Comparison of ENCODE assay signal across 23 cellular contexts in genomic region chr3:13867727-13868126, GRCh38. TPM values are rescaled to one million over a fixed set of nuclear protein-coding genes. Genes with fewer than 3 reads are reported as not detected.
A peak's percentile ranks its signal among the peaks of the same experiment; 100 is the strongest.
DNase-seq lines count a peak whose midpoint lies in the region; ATAC-seq lines count a peak whose summit lies in the region.
"Had no signal": no experiment of that assay in that cellular context is flagged by ENCODE, and none has a peak within 500 bp of the region (broad histone marks: within the 10 kb centered on the region; RNA-seq: fewer than 3 reads in every experiment).

No MANE protein-coding gene starts in this region.

- CTCF ChIA-PET in activated CD4-positive, alpha-beta memory T cell treated with anti-CD3 and anti-CD28 coated beads for 36 hours (lab: Charles Lee), result interaction anchor here (0.5 to 4.4 kb wide), 5 partner anchors 13 to 212 kb away, joined by 3 to 35 read pairs (median 3); partner anchors contain the start of gene WNT7A
- CTCF ChIA-PET in activated CD4-positive, alpha-beta memory T cell treated with anti-CD3 and anti-CD28 coated beads, Interleukin-2, amount 10 ng/mL, durations not matched to agents 7 days and 5 days (lab: Charles Lee), result interaction anchor here (0.7 kb wide), 1 partner anchor 210 kb away, joined by 3 read pairs; no protein-coding TSS in a partner anchor

- POLR2A ChIA-PET in activated CD4-positive, alpha-beta memory T cell treated with anti-CD3 and anti-CD28 coated beads for 36 hours (lab: Charles Lee), result no interaction called here
- POLR2A ChIA-PET in activated CD4-positive, alpha-beta memory T cell treated with anti-CD3 and anti-CD28 coated beads, Interleukin-2, amount 10 ng/mL, durations not matched to agents 7 days and 5 days (lab: Charles Lee), result interaction anchor here (1.0 to 1.6 kb wide), 2 partner anchors 13 to 20 kb away, joined by 3 read pairs; partner anchors contain the start of gene WNT7A

- no peaks in the 10 kb centered on the region for H3K9me3 Mint-ChIP-seq in activated CD4-positive, alpha-beta memory T cell treated with anti-CD3 and anti-CD28 coated beads for 36 hours
- H3K9me3 Mint-ChIP-seq in activated CD4-positive, alpha-beta memory T cell treated with anti-CD3 and anti-CD28 coated beads, Interleukin-2, amount 10 ng/mL, durations not matched to agents 7 days and 5 days, result no peaks in the 10 kb centered on the region
- H3K9me3 Mint-ChIP-seq in central memory CD8-positive, alpha-beta T cell, result no peaks in the 10 kb centered on the region
- H3K9me3 Mint-ChIP-seq: activated T-cell treated with anti-CD3 and anti-CD28 coated beads, Interleukin-2, amount 50 U/mL, for 72 hours; dendritic cell treated with granulocyte-macrophage colony-stimulating factor and Interleukin-4, amounts not matched to agents 40 ng/mL and 50 ng/mL, for 4 days; stimulated activated naive CD8-positive, alpha-beta T cell treated with anti-CD3 and anti-CD28 coated beads, Interleukin-15, amount 100 ng/mL, for 72 hours had no signal

- no peak overlapping the region for H3K4me3 Mint-ChIP-seq in activated CD4-positive, alpha-beta memory T cell treated with anti-CD3 and anti-CD28 coated beads for 36 hours
- no peak overlapping the region for H3K4me3 Mint-ChIP-seq in activated CD4-positive, alpha-beta memory T cell treated with anti-CD3 and anti-CD28 coated beads, Interleukin-2, amount 10 ng/mL, durations not matched to agents 7 days and 5 days
- no peak overlapping the region for H3K4me3 Mint-ChIP-seq in central memory CD8-positive, alpha-beta T cell
- H3K4me3 Mint-ChIP-seq: activated T-cell treated with anti-CD3 and anti-CD28 coated beads, Interleukin-2, amount 50 U/mL, for 72 hours; dendritic cell treated with granulocyte-macrophage colony-stimulating factor and Interleukin-4, amounts not matched to agents 40 ng/mL and 50 ng/mL, for 4 days; stimulated activated naive CD8-positive, alpha-beta T cell treated with anti-CD3 and anti-CD28 coated beads, Interleukin-15, amount 100 ng/mL, for 72 hours had no signal

- H3K36me3 Mint-ChIP-seq in activated CD4-positive, alpha-beta memory T cell treated with anti-CD3 and anti-CD28 coated beads for 36 hours, result peaks cover 7% of the 10 kb centered on the region
- H3K36me3 Mint-ChIP-seq in activated CD4-positive, alpha-beta memory T cell treated with anti-CD3 and anti-CD28 coated beads, Interleukin-2, amount 10 ng/mL, durations not matched to agents 7 days and 5 days (ENCODE audit: low read depth), result no peaks in the 10 kb centered on the region
- H3K36me3 Mint-ChIP-seq in central memory CD8-positive, alpha-beta T cell (ENCODE audit: insufficient read depth), result peaks cover 7% of the 10 kb centered on the region

- intact Hi-C loops in activated CD4-positive, alpha-beta memory T cell treated with anti-CD3 and anti-CD28 coated beads for 36 hours (cut with micrococcal nuclease), result loop anchor here (5.0 kb wide), 1 partner anchor 385 kb away; the partner anchor contains the start of gene HDAC11

- no peaks in the 10 kb centered on the region for H3K27me3 Mint-ChIP-seq in activated CD4-positive, alpha-beta memory T cell treated with anti-CD3 and anti-CD28 coated beads for 36 hours
- H3K27me3 Mint-ChIP-seq in activated CD4-positive, alpha-beta memory T cell treated with anti-CD3 and anti-CD28 coated beads, Interleukin-2, amount 10 ng/mL, durations not matched to agents 7 days and 5 days, result no peaks in the 10 kb centered on the region
- peaks cover 10% of the 10 kb centered on the region for H3K27me3 Mint-ChIP-seq in central memory CD8-positive, alpha-beta T cell
- H3K27me3 Mint-ChIP-seq: stimulated activated naive CD8-positive, alpha-beta T cell treated with anti-CD3 and anti-CD28 coated beads, Interleukin-15, amount 100 ng/mL, for 72 hours had no signal

- no peak for DNase-seq in activated CD4-positive, alpha-beta memory T cell treated with anti-CD3 and anti-CD28 coated beads for 36 hours
- no peak for DNase-seq in activated CD4-positive, alpha-beta memory T cell treated with anti-CD3 and anti-CD28 coated beads, Interleukin-2, amount 10 ng/mL, durations not matched to agents 7 days and 5 days
- DNase-seq in Daoy (ENCODE audit: low read depth) (peak; percentile 11), pons (ENCODE audit: low spot score) (peak; percentile 5), NCI-H1436 treated with DMSO at 0.1 percent for 48 hours (lab: John Stamatoyannopoulos, UW) (no peak), OCI-M2 (lab: John Stamatoyannopoulos, UW; ENCODE audit: unreplicated experiment) (no peak)
- no peak for DNase-seq in central memory CD8-positive, alpha-beta T cell (ENCODE audit: low spot score in 2 of 2)
- DNase-seq: activated CD4-positive, CD25-positive, alpha-beta regulatory T cell treated with anti-CD3 and anti-CD28 coated beads, Interleukin-2, amount 50 U/mL, for 72 hours; activated T-cell treated with anti-CD3 and anti-CD28 coated beads, Interleukin-2, amount 50 U/mL, for 72 hours; AML-193; DMS53; esophagus squamous epithelium; GDM1; mesenchymal stem cell; NCI-H1092; NCI-H1930; NCI-H524 treated with DMSO at 0.1 percent for 48 hours; retina; stimulated activated naive CD8-positive, alpha-beta T cell treated with anti-CD3 and anti-CD28 coated beads, Interleukin-15, amount 100 ng/mL, for 72 hours had no signal

- H3K27ac Mint-ChIP-seq in activated CD4-positive, alpha-beta memory T cell treated with anti-CD3 and anti-CD28 coated beads for 36 hours, result peak overlapping the region; percentile 83
- H3K27ac Mint-ChIP-seq in activated CD4-positive, alpha-beta memory T cell treated with anti-CD3 and anti-CD28 coated beads, Interleukin-2, amount 10 ng/mL, durations not matched to agents 7 days and 5 days, result no peak overlapping the region
- H3K27ac Mint-ChIP-seq in central memory CD8-positive, alpha-beta T cell (ENCODE audit: low read depth), result peak overlapping the region; percentile 83
- H3K27ac Mint-ChIP-seq: dendritic cell treated with granulocyte-macrophage colony-stimulating factor and Interleukin-4, amounts not matched to agents 40 ng/mL and 50 ng/mL, for 4 days had no signal

- peaks cover 55% of the 10 kb centered on the region for H3K4me1 Mint-ChIP-seq in activated CD4-positive, alpha-beta memory T cell treated with anti-CD3 and anti-CD28 coated beads for 36 hours (ENCODE audit: low read depth)
- H3K4me1 Mint-ChIP-seq in activated CD4-positive, alpha-beta memory T cell treated with anti-CD3 and anti-CD28 coated beads, Interleukin-2, amount 10 ng/mL, durations not matched to agents 7 days and 5 days, result peaks cover 41% of the 10 kb centered on the region
- peaks cover 30% of the 10 kb centered on the region for H3K4me1 Mint-ChIP-seq in central memory CD8-positive, alpha-beta T cell

- no peak for ATAC-seq in central memory CD8-positive, alpha-beta T cell (replicated peaks; ENCODE audit: extremely low read depth, poor library complexity, severe bottlenecking)
- no peak for ATAC-seq in GM21723 (IDR thresholded peaks at IDR 0.05; ENCODE audit: unreplicated experiment)
- ATAC-seq: A549; activated T-cell treated with anti-CD3 and anti-CD28 coated beads, Interleukin-2, amount 50 U/mL, for 72 hours; stimulated activated naive CD8-positive, alpha-beta T cell treated with anti-CD3 and anti-CD28 coated beads, Interleukin-15, amount 100 ng/mL, for 72 hours had no signal

RNA-seq across cellular contexts. Expression of gene WNT7A, which starts 12.1 kb away (rescaled TPM):
- total RNA-seq in activated CD4-positive, alpha-beta memory T cell treated with anti-CD3 and anti-CD28 coated beads for 36 hours, result under 1 TPM; 0.29 to 0.33 TPM
- under 1 TPM in 1 of 2 experiments, not detected in 1; 0.13 TPM for total RNA-seq in activated CD4-positive, alpha-beta memory T cell treated with anti-CD3 and anti-CD28 coated beads, Interleukin-2, amount 10 ng/mL, durations not matched to agents 7 days and 5 days
- total RNA-seq in Daoy (2014; rRNA removed; shearing (Covaris generic)), result 0.09 and 0.29 TPM in 2 replicates
- total RNA-seq: myocyte had no signal

Comparison
In these comparisons a context has a peak if more than half of its experiments do, and no peak if none do; other contexts are left out.
1. DNase-seq: peak in Daoy (single experiment) and pons (single experiment); none in activated CD4-positive, alpha-beta memory T cell treated with anti-CD3 and anti-CD28 coated beads for 36 hours (single experiment), activated CD4-positive, alpha-beta memory T cell treated with anti-CD3 and anti-CD28 coated beads, Interleukin-2, amount 10 ng/mL, durations not matched to agents 7 days and 5 days (single experiment), central memory CD8-positive, alpha-beta T cell (0 of 2), NCI-H1436 treated with DMSO at 0.1 percent for 48 hours (single experiment) and OCI-M2 (single experiment).